In the genomic region with DNA sequence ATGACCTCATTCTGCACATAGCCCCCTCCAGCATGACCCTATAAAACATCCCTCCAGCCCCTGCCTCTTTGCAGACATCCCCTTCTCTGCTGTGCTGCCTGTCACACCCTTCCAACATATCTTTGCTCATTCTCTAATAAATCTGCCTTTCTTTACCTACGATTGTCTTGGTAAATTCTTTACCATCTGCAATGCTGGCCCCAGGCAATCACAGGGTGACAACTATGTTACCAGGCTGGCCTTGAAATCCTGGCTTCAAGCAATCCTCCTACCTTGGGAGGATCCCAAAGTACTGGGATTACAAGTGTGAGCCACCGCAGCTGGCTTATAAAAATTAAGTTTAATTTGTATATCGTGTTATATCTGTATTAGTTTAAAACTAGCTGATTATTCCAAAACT, we compare ENCODE assay signal across 16 cellular contexts.
"Had no signal": no experiment of that assay in that cellular context is flagged by ENCODE, and none has a peak within 500 bp of the region (broad histone marks: within the 10 kb centered on the region; RNA-seq: fewer than 3 reads in every experiment).

No MANE protein-coding gene starts in this region.

- H3K4me3 Mint-ChIP-seq: activated T-helper 17 cell treated with anti-CD3 and anti-CD28 coated beads, Interleukin-2, amount 50 U/mL, for 72 hours; memory B cell; T-helper 17 cell had no signal

- H3K27ac ChIP-seq: adrenal gland, cardiac muscle cell, sigmoid colon had no signal

- H3K27me3 ChIP-seq: adrenal gland, cardiac muscle cell, sigmoid colon, upper lobe of left lung had no signal

- H3K27ac Mint-ChIP-seq: T-helper 17 cell had no signal

- H3K9me3 Mint-ChIP-seq: activated T-helper 17 cell treated with anti-CD3 and anti-CD28 coated beads, Interleukin-2, amount 50 U/mL, for 72 hours had no signal

- H3K4me3 ChIP-seq: adrenal gland, cardiac muscle cell, esophagus squamous epithelium, sigmoid colon, upper lobe of left lung had no signal

- H3K36me3 ChIP-seq: adrenal gland, cardiac muscle cell, esophagus squamous epithelium, sigmoid colon, upper lobe of left lung had no signal

- DNase-seq: activated CD4-positive, alpha-beta T cell treated with anti-CD3 and anti-CD28 coated beads, Interleukin-2, amount 50 U/mL, for 48 hours; activated naive CD4-positive, alpha-beta T cell treated with Interleukin-2 at 50 U/mL for 16 hours; adrenal gland; esophagus squamous epithelium; hypothalamus; kidney glomerular epithelial cell; left ventricle myocardium superior; sigmoid colon; stimulated activated CD4-positive, alpha-beta T cell treated with anti-CD3 and anti-CD28 coated beads, Interleukin-12 subunit alpha, Interleukin-12 subunit beta, amount 100 ng/mL, for 4 hours; stimulated activated CD4-positive, alpha-beta T cell treated with anti-CD3 and anti-CD28 coated beads, Interleukin-2, amount 100 ng/mL, for 24 hours; stimulated activated naive CD4-positive, alpha-beta T cell; T-helper 17 cell; upper lobe of left lung had no signal

- H3K27me3 Mint-ChIP-seq: activated T-helper 17 cell treated with anti-CD3 and anti-CD28 coated beads, Interleukin-2, amount 50 U/mL, for 72 hours; memory B cell; T-helper 17 cell had no signal

- ATAC-seq: activated T-helper 17 cell treated with anti-CD3 and anti-CD28 coated beads, Interleukin-2, amount 50 U/mL, for 72 hours; left ventricle myocardium superior; T-helper 17 cell had no signal

- H3K36me3 Mint-ChIP-seq: memory B cell had no signal

- H3K4me1 ChIP-seq: adrenal gland, esophagus squamous epithelium had no signal

- H3K9me3 ChIP-seq: adrenal gland, esophagus squamous epithelium, sigmoid colon, upper lobe of left lung had no signal
